20 cellular contexts compared by ENCODE assay signal in the genomic region with DNA sequence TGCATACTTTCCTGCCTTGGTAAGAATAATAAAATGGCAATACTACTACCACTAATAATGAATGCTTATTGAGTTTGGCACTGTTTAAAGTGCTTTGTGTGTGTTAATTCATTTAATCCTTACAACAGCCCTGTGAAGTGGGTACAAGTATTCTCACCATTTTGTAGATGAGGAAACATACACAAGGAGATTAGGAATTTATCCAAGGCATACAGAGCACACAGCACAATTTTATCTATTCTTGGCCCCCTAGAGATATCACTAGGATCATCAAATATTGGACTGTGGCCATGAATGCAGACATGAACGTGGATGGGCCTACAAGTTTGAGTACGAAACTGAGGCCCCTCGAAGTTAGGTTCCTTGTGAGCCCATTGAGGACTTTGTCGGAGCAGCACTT. TPM values are rescaled to one million over a fixed set of nuclear protein-coding genes. Genes with fewer than 3 reads are reported as not detected.
"Had no signal": no experiment of that assay in that cellular context is flagged by ENCODE, and none has a peak within 500 bp of the region (broad histone marks: within the 10 kb centered on the region; RNA-seq: fewer than 3 reads in every experiment).

No MANE protein-coding gene starts in this region.

- H3K4me3 ChIP-seq: SJSA1, SK-N-MC had no signal

- H3K27ac ChIP-seq: SJSA1, SK-N-MC had no signal

- H3K36me3 ChIP-seq: SJSA1 had no signal

- FAIRE-seq: RCC 7860 had no signal

- H3K4me3 Mint-ChIP-seq: T-cell; T-helper 1 cell treated with Interleukin-12 subunit alpha and Interleukin-12 subunit beta and Interleukin-4 antibody, amounts not matched to agents 30 μg/mL and 1 μg/mL, for 36 hours had no signal

- DNase-seq: Kasumi-1, KG1, NCI-H1092 treated with DMSO at 0.1 percent for 48 hours, NCI-H1436, NCI-H187, NCI-H2081, NCI-H2107, NCI-H2227 treated with DMSO at 0.1 percent for 48 hours, NCI-H524, NCI-H526 treated with DMSO at 0.1 percent for 48 hours, NCI-H748 treated with DMSO at 0.1 percent for 48 hours, Right ventricle myocardium superior, SIG-M5, SW 1271 had no signal

- H3K9me3 Mint-ChIP-seq: T-cell; T-helper 1 cell treated with Interleukin-12 subunit alpha and Interleukin-12 subunit beta and Interleukin-4 antibody, amounts not matched to agents 30 μg/mL and 1 μg/mL, for 36 hours had no signal

- H3K4me1 ChIP-seq: SJSA1 had no signal

- H3K9me3 ChIP-seq: SJSA1 had no signal

- H3K27me3 ChIP-seq: SJSA1 had no signal

- H3K36me3 Mint-ChIP-seq: T-cell had no signal

- H3K27ac Mint-ChIP-seq: T-cell; T-helper 1 cell treated with Interleukin-12 subunit alpha and Interleukin-12 subunit beta and Interleukin-4 antibody, amounts not matched to agents 30 μg/mL and 1 μg/mL, for 36 hours had no signal

RNA-seq across cellular contexts. Expression of a gene that starts 39.5 kb away (rescaled TPM):
- total RNA-seq: MCF 10A had no signal
